20 cellular contexts compared by ENCODE assay signal in the genomic region with DNA sequence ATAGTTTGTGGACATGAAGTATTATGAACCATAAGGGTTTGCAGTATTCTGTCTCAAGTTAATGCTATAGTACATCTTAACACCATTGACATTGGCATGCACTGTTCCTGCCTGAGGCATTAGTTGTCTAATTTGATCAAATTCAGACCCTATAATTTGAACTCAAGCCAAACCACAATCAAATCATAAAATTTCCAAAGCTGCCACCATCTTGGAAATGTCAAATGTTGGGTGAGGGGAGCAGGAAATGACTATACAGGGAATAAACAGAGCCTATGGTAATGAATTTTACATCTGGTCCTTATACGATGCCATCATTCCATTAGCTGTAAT.
DNase-seq lines count a peak whose midpoint lies in the region; TF ChIP-seq lines count a peak whose summit lies in the region.
"Had no signal": no experiment of that assay in that cellular context is flagged by ENCODE, and none has a peak within 500 bp of the region (broad histone marks: within the 10 kb centered on the region; RNA-seq: fewer than 3 reads in every experiment).

No MANE protein-coding gene starts in this region.

- H3K4me1 Mint-ChIP-seq in HFFc6 (ENCODE audit: low read depth) = peaks cover 53% of the 10 kb centered on the region
- H3K4me1 Mint-ChIP-seq: activated naive CD4-positive, alpha-beta T cell treated with anti-CD3 and anti-CD28 coated beads, Interleukin-2, amount 50 U/mL, for 24 hours had no signal

- no peak overlapping the region for H3K4me3 ChIP-seq in SJSA1
- H3K4me3 ChIP-seq in fibroblast of pulmonary artery (replicated peaks; ENCODE audit: low read depth, low read length) = peak overlapping the region; percentile 29
- no peak overlapping the region for H3K4me3 ChIP-seq in spleen
- H3K4me3 ChIP-seq: body of pancreas, colonic mucosa, prostate gland had no signal

- no peaks in the 10 kb centered on the region for H3K9me3 Mint-ChIP-seq in HFFc6
- H3K9me3 Mint-ChIP-seq: T-helper 2 cell treated with Interferon-gamma antibody and Interleukin-4, amounts not matched to agents 5 μg/mL and 100 μg/mL, for 36 hours; WTC11 had no signal

- no peaks in the 10 kb centered on the region for H3K36me3 Mint-ChIP-seq in HFFc6 (ENCODE audit: low read depth)
- H3K36me3 Mint-ChIP-seq: activated naive CD4-positive, alpha-beta T cell treated with anti-CD3 and anti-CD28 coated beads, Interleukin-2, amount 50 U/mL, for 24 hours; WTC11 had no signal

- in situ Hi-C loops in ACHN (cut with HindIII; ENCODE audit: low pct_ligation_motif_present, low pct_unique_long_range_greater_than_20kb, low sequenced_read_pairs) = no loop called here

- no peak for TF ChIP-seq CTCF in HFFc6 (IDR thresholded peaks at IDR 0.05)
- no peak for TF ChIP-seq CTCF in fibroblast of pulmonary artery (IDR thresholded peaks at IDR 0.05; ENCODE audit: low read length, missing control alignments)
- TF ChIP-seq CTCF in spleen (IDR thresholded peaks at IDR 0.05 in 8 of 11, conservative IDR thresholded peaks at IDR 0.05 in 3 of 11) = no peak

- TF ChIP-seq POLR2A in spleen (IDR thresholded peaks at IDR 0.05) = no peak

- H3K4me1 ChIP-seq in SJSA1 (replicated peaks) (peaks cover 52% of the 10 kb centered on the region), spleen (peaks cover 0 to 10% (median 0%) of the 10 kb centered on the region in 6 donors)
- H3K4me1 ChIP-seq: colonic mucosa, prostate gland had no signal

- no peak for DNase-seq in HFFc6
- DNase-seq in SJSA1 (ENCODE audit: low read depth in 1 of 2, low spot score in 2 of 2) = no peak
- DNase-seq in fibroblast of pulmonary artery (ENCODE audit: low read depth) = no peak
- DNase-seq in spleen = no peak
- DNase-seq in activated naive CD4-positive, alpha-beta T cell (lab: John Stamatoyannopoulos, UW) = no peak
- DNase-seq in ACHN = no peak
- no peak for DNase-seq in NCI-H1694 treated with DMSO at 0.1 percent for 48 hours (lab: John Stamatoyannopoulos, UW)
- DNase-seq: activated CD8-positive, alpha-beta T cell treated with anti-CD3 and anti-CD28 coated beads, Interleukin-2, amount 10 ng/mL, durations not matched to agents 7 days and 5 days; activated T-cell treated with anti-CD3 and anti-CD28 coated beads, Interleukin-2, amount 50 U/mL, for 4 hours; body of pancreas; Caco-2; colonic mucosa; Karpas-422; NCI-H1092 treated with DMSO at 0.1 percent for 48 hours; NCI-H526; stimulated activated CD4-positive, alpha-beta T cell treated with anti-CD3 and anti-CD28 coated beads, Interleukin-12 subunit alpha, Interleukin-12 subunit beta, amount 100 ng/mL, for 4 hours had no signal

- H3K27ac ChIP-seq in SJSA1 (peak overlapping the region; percentile 93), spleen (peak overlapping the region in 6 of 8 donors; percentile 7 to 61 (median 50))
- H3K27ac ChIP-seq: colonic mucosa, prostate gland had no signal

- no peaks in the 10 kb centered on the region for H3K27me3 ChIP-seq in SJSA1 (replicated peaks)
- H3K27me3 ChIP-seq in spleen (replicated peaks in 1 of 7) = no peaks in the 10 kb centered on the region
- H3K27me3 ChIP-seq: body of pancreas, colonic mucosa had no signal

- intact Hi-C loops in spleen (cut with DNase I; ENCODE audit: low total_unique reads) = no loop called here

- H3K36me3 ChIP-seq in SJSA1 (no peaks in the 10 kb centered on the region), spleen (no peaks in the 10 kb centered on the region)
- H3K36me3 ChIP-seq: colonic mucosa, prostate gland had no signal

- peak overlapping the region; percentile 93 for H3K27ac Mint-ChIP-seq in HFFc6
- H3K27ac Mint-ChIP-seq: activated CD8-positive, alpha-beta T cell treated with anti-CD3 and anti-CD28 coated beads, Interleukin-2, amount 10 ng/mL, durations not matched to agents 7 days and 5 days; activated naive CD4-positive, alpha-beta T cell treated with anti-CD3 and anti-CD28 coated beads, Interleukin-2, amount 50 U/mL, for 24 hours; T-helper 2 cell treated with Interferon-gamma antibody and Interleukin-4, amounts not matched to agents 5 μg/mL and 100 μg/mL, for 36 hours had no signal

- H3K4me3 Mint-ChIP-seq in HFFc6 = peak overlapping the region; percentile 87
- H3K4me3 Mint-ChIP-seq: activated CD8-positive, alpha-beta T cell treated with anti-CD3 and anti-CD28 coated beads, Interleukin-2, amount 10 ng/mL, durations not matched to agents 7 days and 5 days; activated naive CD4-positive, alpha-beta T cell treated with anti-CD3 and anti-CD28 coated beads, Interleukin-2, amount 50 U/mL, for 24 hours; activated T-cell treated with anti-CD3 and anti-CD28 coated beads, Interleukin-2, amount 50 U/mL, for 4 hours; T-helper 2 cell treated with Interferon-gamma antibody and Interleukin-4, amounts not matched to agents 5 μg/mL and 100 μg/mL, for 36 hours; WTC11 had no signal

- H3K27me3 Mint-ChIP-seq in HFFc6 (ENCODE audit: insufficient read depth) = no peaks in the 10 kb centered on the region

- 67 to 88% (median 76%) methylated on average over 1 of the region's 1 CpG for WGBS in spleen, 5 donors

- no peaks in the 10 kb centered on the region for H3K9me3 ChIP-seq in SJSA1 (replicated peaks)
- H3K9me3 ChIP-seq in spleen = no peaks in the 10 kb centered on the region
- H3K9me3 ChIP-seq: body of pancreas, Caco-2, colonic mucosa, prostate gland had no signal
